In genomic region chr12:26723379-26724308, GRCh38 we compare ENCODE assay signal across 12 cellular contexts.
A peak's percentile ranks its signal among the peaks of the same experiment; 100 is the strongest.
DNase-seq lines count a peak whose midpoint lies in the region; ATAC-seq and TF ChIP-seq lines count a peak whose summit lies in the region.
"Had no signal": no experiment of that assay in that cellular context is flagged by ENCODE, and none has a peak within 500 bp of the region (broad histone marks: within the 10 kb centered on the region; RNA-seq: fewer than 3 reads in every experiment).

No MANE protein-coding gene starts in this region.

- peaks cover 8 to 65% (median 21%) of the 10 kb centered on the region in 3 donors for H3K4me1 ChIP-seq in esophagus squamous epithelium
- peaks cover 4% of the 10 kb centered on the region for H3K4me1 ChIP-seq in ovary (ENCODE audit: insufficient read depth)

- no peak for TF ChIP-seq EP300 in ovary (IDR thresholded peaks at IDR 0.05)

- H3K9me3 ChIP-seq in esophagus squamous epithelium = no peaks in the 10 kb centered on the region
- H3K9me3 ChIP-seq in ovary = no peaks in the 10 kb centered on the region

- H3K4me3 ChIP-seq in esophagus squamous epithelium (no peak overlapping the region), ovary (no peak overlapping the region)

- H3K27ac ChIP-seq in esophagus squamous epithelium = peak overlapping the region; percentile 16 to 78 (median 54)
- H3K27ac ChIP-seq in ovary = peak overlapping the region in 1 of 2 donors; percentile 58

- in situ Hi-C loops in KBM-7 (cut with MboI; ENCODE audit: low pct_unique_long_range_greater_than_20kb, low sequenced_read_pairs) = no loop called here

- TF ChIP-seq CTCF in esophagus squamous epithelium (IDR thresholded peaks at IDR 0.05) (no peak), ovary (IDR thresholded peaks at IDR 0.05) (no peak)

- H3K27me3 ChIP-seq in esophagus squamous epithelium (no peaks in the 10 kb centered on the region), ovary (no peaks in the 10 kb centered on the region)

- H3K36me3 ChIP-seq in esophagus squamous epithelium (peaks cover 0 to 6% (median 0%) of the 10 kb centered on the region in 3 donors), ovary (no peaks in the 10 kb centered on the region)

- ATAC-seq in GM21529 (IDR thresholded peaks at IDR 0.05; ENCODE audit: unreplicated experiment) = no peak
- ATAC-seq: Panc1 had no signal

- peak; percentile 61 for DNase-seq in EL
- no peak for DNase-seq in esophagus squamous epithelium (lab: John Stamatoyannopoulos, UW)
- DNase-seq in ovary = peak in 3 of 5 donors; percentile 36 to 44 (median 39)
- DNase-seq in SIG-M5 treated with dmso at 0.1 percent for 504 hours (lab: John Stamatoyannopoulos, UW; ENCODE audit: unreplicated experiment) = no peak
- DNase-seq in KBM-7 = no peak
- no peak for DNase-seq in stimulated activated CD4-positive, alpha-beta T cell treated with anti-CD3 and anti-CD28 coated beads, Interleukin-2, amount 100 ng/mL, for 48 hours
- DNase-seq: GF-D8, H9, naive B cell had no signal

- TF ChIP-seq POLR2A in esophagus squamous epithelium (IDR thresholded peaks at IDR 0.05) (no peak), ovary (IDR thresholded peaks at IDR 0.05) (no peak)

- intact Hi-C loops in esophagus squamous epithelium (cut with DNase I) (no loop called here), ovary (cut with DNase I) (no loop called here)

- WGBS in esophagus squamous epithelium, 2 donors = 55 to 56% methylated on average over 8 of the region's 8 CpGs
- WGBS in ovary, 3 donors = 27 to 32% (median 30%) methylated on average over 8 of the region's 8 CpGs

TF ChIP-seq in PFSK-1, 5 proteins besides CTCF, POLR2A, EP300 and RAD21:
- TF ChIP-seq POLR2AphosphoS5 (IDR thresholded peaks at IDR 0.05; ENCODE audit: low read depth, low read length) (no peak), TAF1 (IDR thresholded peaks at IDR 0.05; ENCODE audit: borderline replicate concordance, insufficient read depth, low read length) (no peak), FOXP2 (optimal IDR thresholded peaks at IDR 0.05; ENCODE audit: borderline replicate concordance, extremely low read depth, extremely low read length, insufficient read depth) (no peak), SIN3A (IDR thresholded peaks at IDR 0.05; ENCODE audit: borderline replicate concordance, insufficient read depth, low read length) (peak; percentile 32; the same call in 1 of the 2 replicates)

Comparison
In these comparisons a context has a peak if more than half of its experiments do, and no peak if none do; other contexts are left out.
1. DNase-seq: peak in EL (single experiment) and ovary (3 of 5); none in esophagus squamous epithelium (single experiment), SIG-M5 treated with dmso at 0.1 percent for 504 hours (single experiment), KBM-7 (single experiment) and stimulated activated CD4-positive, alpha-beta T cell treated with anti-CD3 and anti-CD28 coated beads, Interleukin-2, amount 100 ng/mL, for 48 hours (0 of 2).